In genomic region chr1:206769331-206769731, GRCh38 we compare ENCODE assay signal across 8 cellular contexts. TPM values are rescaled to one million over a fixed set of nuclear protein-coding genes. Genes with fewer than 3 reads are reported as not detected.
DNase-seq lines count a peak whose midpoint lies in the region; ATAC-seq and TF ChIP-seq lines count a peak whose summit lies in the region.

No MANE protein-coding gene starts in this region.

- no peak overlapping the region for H3K27ac Mint-ChIP-seq in progenitor cell of endocrine pancreas

- no peaks in the 10 kb centered on the region for H3K36me3 Mint-ChIP-seq in progenitor cell of endocrine pancreas (ENCODE audit: insufficient read depth)

- POLR2A ChIA-PET in GM10248 (lab: Yijun Ruan, JAX), result interaction anchor here (0.6 to 1.5 kb wide), 2 partner anchors 25 to 30 kb away, joined by 3 to 6 read pairs; no protein-coding TSS in a partner anchor

- H3K9me3 Mint-ChIP-seq in progenitor cell of endocrine pancreas (ENCODE audit: low read depth), result no peaks in the 10 kb centered on the region

- H3K27me3 Mint-ChIP-seq in progenitor cell of endocrine pancreas, result peaks cover 23% of the 10 kb centered on the region

- H3K4me3 ChIP-seq in coronary artery, result peak overlapping the region; percentile 25

- DNase-seq in GM10248 (ENCODE audit: extremely low spot score) (peak; percentile 81), GM20000 (ENCODE audit: low spot score) (peak; percentile 76), coronary artery (ENCODE audit: low spot score) (no peak), COLO829 (ENCODE audit: low spot score) (no peak), EL (no peak), progenitor cell of endocrine pancreas (ENCODE audit: low spot score, unreplicated experiment) (no peak), left colon (no peak)

- H3K4me1 Mint-ChIP-seq in progenitor cell of endocrine pancreas (ENCODE audit: low read depth), result peaks cover 30% of the 10 kb centered on the region

- H3K27ac ChIP-seq in coronary artery, result no peak overlapping the region

- no peak for TF ChIP-seq CTCF in GM10248 (IDR thresholded peaks at IDR 0.05; ENCODE audit: control extremely low read depth, extremely low read depth, low read depth, missing control alignments)
- no peak for TF ChIP-seq CTCF in GM20000 (IDR thresholded peaks at IDR 0.05; ENCODE audit: extremely low read depth, missing control alignments)
- TF ChIP-seq CTCF in coronary artery (IDR thresholded peaks at IDR 0.05), result no peak
- TF ChIP-seq CTCF in progenitor cell of endocrine pancreas (IDR thresholded peaks at IDR 0.05; ENCODE audit: unreplicated experiment), result no peak

- H3K4me3 Mint-ChIP-seq in progenitor cell of endocrine pancreas (ENCODE audit: low read depth), result no peak overlapping the region

- intact Hi-C loops in left colon (cut with DNase I, micrococcal nuclease), result no loop called here

- CTCF ChIA-PET in GM10248 (lab: Yijun Ruan, JAX), result interaction anchor here (0.8 to 16.5 kb wide), 13 partner anchors 8 to 224 kb away, joined by 3 to 288 read pairs (median 9); no protein-coding TSS in a partner anchor

- ATAC-seq in HG03520 (IDR thresholded peaks at IDR 0.05; ENCODE audit: unreplicated experiment) (peak; percentile 79), left colon (no peak)

RNA-seq across cellular contexts. Expression of gene IL19, which starts 1.2 kb away (rescaled TPM):
- total RNA-seq in progenitor cell of endocrine pancreas, result not detected in 2 replicates
- not detected for total RNA-seq in left colon

RNA-seq across cellular contexts. Expression of gene IL10, which starts 3.0 kb away (rescaled TPM):
- total RNA-seq in progenitor cell of endocrine pancreas (not detected in 2 replicates), left colon (1 to 10 TPM; 1.1 to 1.5 TPM)

Comparison
In these comparisons a context has a peak if more than half of its experiments do, and no peak if none do; other contexts are left out.
1. DNase-seq: peak in GM10248 (single experiment) and GM20000 (single experiment); none in coronary artery (single experiment), COLO829 (single experiment), EL (single experiment), progenitor cell of endocrine pancreas (single experiment) and left colon (0 of 2).